ENCODE assay signal across 2 cellular contexts in genomic region chr1:156705321-156705917, GRCh38.
TF ChIP-seq lines count a peak whose summit lies in the region.

Gene CRABP2, minus strand, starts transcription at chr1:156705583. Its CDS starts 137 bp downstream, at chr1:156705446.

TF ChIP-seq in endothelial cell of umbilical vein, 7 proteins besides CTCF, POLR2A, EP300 and RAD21 (continued from another document):
- TF ChIP-seq MAX (IDR thresholded peaks at IDR 0.05; ENCODE audit: insufficient read depth, insufficient read length) (no peak), JUN (IDR thresholded peaks at IDR 0.05; ENCODE audit: borderline replicate concordance, insufficient read depth, insufficient read length, low read depth) (no peak), EZH2 (IDR thresholded peaks at IDR 0.05; ENCODE audit: borderline replicate concordance, low read depth, low read length, severe bottlenecking) (no peak), FOS (IDR thresholded peaks at IDR 0.05; ENCODE audit: borderline replicate concordance, insufficient read depth, low read length) (no peak), MYC (IDR thresholded peaks at IDR 0.05; ENCODE audit: low read depth, low read length) (no peak)

TF ChIP-seq in neural cell, 6 proteins besides CTCF, POLR2A, EP300 and RAD21 (continued from another document):
- TF ChIP-seq REST (IDR thresholded peaks at IDR 0.05; ENCODE audit: borderline replicate concordance) (no peak), TAF1 (IDR thresholded peaks at IDR 0.05; ENCODE audit: low read depth) (no peak)
